ENCODE assay signal across 1 cellular context in the genomic region with DNA sequence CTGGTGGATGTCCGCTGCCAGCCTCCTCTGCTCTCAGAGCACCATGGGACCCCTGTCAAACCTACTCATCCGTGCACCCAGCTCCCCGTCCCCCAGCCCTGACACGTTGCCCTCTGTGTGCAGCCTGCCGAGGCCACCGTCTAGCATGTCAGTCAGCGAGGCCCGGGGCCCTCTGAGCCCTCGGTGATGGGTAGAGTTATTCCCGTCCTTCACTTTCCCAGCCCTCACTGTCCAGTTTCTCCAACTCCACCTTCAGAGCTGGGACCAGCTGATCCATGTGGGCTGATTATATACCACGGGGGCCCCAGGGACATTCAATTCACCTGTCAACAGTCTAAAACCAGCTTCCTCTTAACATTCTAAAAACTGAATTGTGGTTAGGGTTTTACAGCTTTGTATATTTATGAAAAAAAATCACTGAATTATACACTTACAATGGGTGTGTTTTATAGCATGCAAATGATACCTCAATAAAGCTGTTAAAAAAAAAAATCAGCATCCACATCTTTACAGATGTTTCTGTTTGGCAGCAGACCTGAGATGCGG.
TF ChIP-seq lines count a peak whose summit lies in the region.

No MANE protein-coding gene starts in this region.

TF ChIP-seq in HCT116, 20 proteins besides CTCF, POLR2A, EP300 and RAD21 (continued from another document):
- TF ChIP-seq, protein P1, sequence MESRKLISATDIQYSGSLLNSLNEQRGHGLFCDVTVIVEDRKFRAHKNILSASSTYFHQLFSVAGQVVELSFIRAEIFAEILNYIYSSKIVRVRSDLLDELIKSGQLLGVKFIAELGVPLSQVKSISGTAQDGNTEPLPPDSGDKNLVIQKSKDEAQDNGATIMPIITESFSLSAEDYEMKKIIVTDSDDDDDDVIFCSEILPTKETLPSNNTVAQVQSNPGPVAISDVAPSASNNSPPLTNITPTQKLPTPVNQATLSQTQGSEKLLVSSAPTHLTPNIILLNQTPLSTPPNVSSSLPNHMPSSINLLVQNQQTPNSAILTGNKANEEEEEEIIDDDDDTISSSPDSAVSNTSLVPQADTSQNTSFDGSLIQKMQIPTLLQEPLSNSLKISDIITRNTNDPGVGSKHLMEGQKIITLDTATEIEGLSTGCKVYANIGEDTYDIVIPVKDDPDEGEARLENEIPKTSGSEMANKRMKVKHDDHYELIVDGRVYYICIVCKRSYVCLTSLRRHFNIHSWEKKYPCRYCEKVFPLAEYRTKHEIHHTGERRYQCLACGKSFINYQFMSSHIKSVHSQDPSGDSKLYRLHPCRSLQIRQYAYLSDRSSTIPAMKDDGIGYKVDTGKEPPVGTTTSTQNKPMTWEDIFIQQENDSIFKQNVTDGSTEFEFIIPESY (IDR thresholded peaks at IDR 0.05; ENCODE audit: extremely low read depth, insufficient replicate concordance, low read length), result no peak
- TF ChIP-seq ZFX (IDR thresholded peaks at IDR 0.05) (no peak), TCF7L2 (IDR thresholded peaks at IDR 0.05; ENCODE audit: borderline replicate concordance, extremely low read depth, insufficient read depth, insufficient read length) (no peak)
